In genomic region chr9:34701023-34701768, GRCh38 we compare ENCODE assay signal across 1 cellular context.
A peak's percentile ranks its signal among the peaks of the same experiment; 100 is the strongest.
TF ChIP-seq lines count a peak whose summit lies in the region.

No MANE protein-coding gene starts in this region.

TF ChIP-seq in IMR-90, 13 proteins besides CTCF, POLR2A, EP300 and RAD21 (continued from another document):
- TF ChIP-seq ELK1 (IDR thresholded peaks at IDR 0.05; ENCODE audit: borderline replicate concordance, low read depth, low read length) (no peak), BHLHE40 (IDR thresholded peaks at IDR 0.05; ENCODE audit: low read depth, low read length) (peak; percentile 48; the same call in 1 of the 2 replicates), RFX5 (IDR thresholded peaks at IDR 0.05; ENCODE audit: low read depth, low read length) (no peak)
